Comparison of ENCODE assay signal across 8 cellular contexts in genomic region chr1:185694081-185694480, GRCh38. TPM values are rescaled to one million over a fixed set of nuclear protein-coding genes. Genes with fewer than 3 reads are reported as not detected.
DNase-seq lines count a peak whose midpoint lies in the region; ATAC-seq and TF ChIP-seq lines count a peak whose summit lies in the region.

No MANE protein-coding gene starts in this region.

- H2AFZ ChIP-seq in mesenchymal stem cell (ENCODE audit: low read depth, low read length), result no peak overlapping the region
- no peak overlapping the region for H2AFZ ChIP-seq in PC-3 (ENCODE audit: low read length)

- H3K9ac ChIP-seq in mesenchymal stem cell (ENCODE audit: low read length) (no peak overlapping the region), PC-3 (ENCODE audit: low read length) (no peak overlapping the region)

- no peak overlapping the region for H3K23ac ChIP-seq in mesenchymal stem cell (ENCODE audit: low read length in 2 of 2)

- peaks cover 2 to 17% (median 4%) of the 10 kb centered on the region in 3 donors for H3K36me3 Mint-ChIP-seq in CD8-positive, alpha-beta memory T cell
- peaks cover 10% of the 10 kb centered on the region for H3K36me3 Mint-ChIP-seq in activated T-helper 2 cell treated with anti-CD3 and anti-CD28 coated beads, Interferon-gamma antibody, Interleukin-2, Interleukin-4, amounts not matched to agents 10 μg/mL and 5 μg/mL and 100 μg/mL, durations not matched to agents 14 hours and 24 hours and 36 hours (ENCODE audit: low read depth)

- no peaks in the 10 kb centered on the region for H4K20me1 ChIP-seq in PC-3 (ENCODE audit: low read length)

- H3K14ac ChIP-seq in mesenchymal stem cell (ENCODE audit: low read length in 2 of 2), result no peak overlapping the region

- no peaks in the 10 kb centered on the region for H3K79me1 ChIP-seq in mesenchymal stem cell (replicated peaks; ENCODE audit: low read length, poor library complexity, severe bottlenecking)

- ATAC-seq in GM19351 (IDR thresholded peaks at IDR 0.05; ENCODE audit: unreplicated experiment) (peak; percentile 91), HG03378 (IDR thresholded peaks at IDR 0.05; ENCODE audit: unreplicated experiment) (peak; percentile 87), PC-3 (no peak)

- no peaks in the 10 kb centered on the region for H3K9me2 ChIP-seq in PC-3 (replicated peaks; ENCODE audit: low read length)

- no peaks in the 10 kb centered on the region for H3F3A ChIP-seq in PC-3 (ENCODE audit: low read length, unreplicated experiment)

- H3K4me2 ChIP-seq in mesenchymal stem cell (ENCODE audit: low read length, poor library complexity, severe bottlenecking) (no peak overlapping the region), PC-3 (ENCODE audit: low read length) (no peak overlapping the region)

- H2BK5ac ChIP-seq in mesenchymal stem cell (ENCODE audit: low read depth, low read length, poor library complexity, severe bottlenecking), result no peak overlapping the region

- no TSS peak for BruUV-seq in PC-3 (replicated peaks; lab: Mats Ljungman, UMichigan)

- CTCF ChIA-PET in CD8-positive, alpha-beta memory T cell (lab: Charles Lee), result interaction anchor here (1.2 to 2.6 kb wide), 4 partner anchors 13 to 456 kb away, joined by 3 to 14 read pairs (median 6); partner anchors contain the start of gene IVNS1ABP
- CTCF ChIA-PET in PC-3 (lab: Charles Lee), result interaction anchor here (0.6 kb wide), 1 partner anchor 78 kb away, joined by 4 read pairs; no protein-coding TSS in a partner anchor

- peak overlapping the region; percentile 53 for H3K4me3 ChIP-seq in CD8-positive, alpha-beta memory T cell (ENCODE audit: low read length)
- H3K4me3 ChIP-seq in mesenchymal stem cell (ENCODE audit: insufficient read depth in 1 of 2, low read depth in 1 of 2, low read length in 2 of 2) (no peak overlapping the region), PC-3 (ENCODE audit: low read length) (no peak overlapping the region)

- no peak overlapping the region for H4K91ac ChIP-seq in mesenchymal stem cell (ENCODE audit: low read length)

- H3K36me3 ChIP-seq in CD8-positive, alpha-beta memory T cell (ENCODE audit: insufficient read depth, low read length), result no peaks in the 10 kb centered on the region
- no peaks in the 10 kb centered on the region for H3K36me3 ChIP-seq in mesenchymal stem cell (ENCODE audit: control insufficient read depth in 1 of 2, insufficient read depth in 2 of 2, low read depth in 1 of 2, low read length in 2 of 2)
- no peaks in the 10 kb centered on the region for H3K36me3 ChIP-seq in PC-3 (ENCODE audit: low read depth, low read length)

- peak in 2 of 5 donors; percentile 11 to 30 for DNase-seq in CD8-positive, alpha-beta memory T cell
- no peak for DNase-seq in activated T-helper 2 cell treated with anti-CD3 and anti-CD28 coated beads, Interferon-gamma antibody, Interleukin-2, Interleukin-4, amounts not matched to agents 10 μg/mL and 5 μg/mL and 100 μg/mL, durations not matched to agents 14 hours and 24 hours and 36 hours (ENCODE audit: low spot score)
- DNase-seq in mesenchymal stem cell, result no peak
- no peak for DNase-seq in putamen (ENCODE audit: low spot score)
- DNase-seq in PC-3, result no peak
- no peak for DNase-seq in cortex of kidney (lab: John Stamatoyannopoulos, UW)

- H3K4me1 ChIP-seq in CD8-positive, alpha-beta memory T cell (ENCODE audit: insufficient read depth, low read length), result peaks cover 14% of the 10 kb centered on the region
- no peaks in the 10 kb centered on the region for H3K4me1 ChIP-seq in mesenchymal stem cell (ENCODE audit: control insufficient read depth, insufficient read depth, low read depth, low read length)
- peaks cover 11% of the 10 kb centered on the region for H3K4me1 ChIP-seq in PC-3 (ENCODE audit: insufficient read depth, low read length)

- no peak overlapping the region for H2BK120ac ChIP-seq in mesenchymal stem cell (ENCODE audit: low read depth, low read length)

- 71% methylated on average over 8 of the region's 8 CpGs for WGBS in mesenchymal stem cell

- no peak for TF ChIP-seq CTCF in PC-3 (conservative IDR thresholded peaks at IDR 0.05; ENCODE audit: low read depth, low read length)

- H3K27ac ChIP-seq in CD8-positive, alpha-beta memory T cell (ENCODE audit: low read depth, low read length), result no peak overlapping the region
- H3K27ac ChIP-seq in mesenchymal stem cell (ENCODE audit: low read length, poor library complexity, severe bottlenecking) (no peak overlapping the region), PC-3 (ENCODE audit: low read length) (no peak overlapping the region)

- no peak overlapping the region for H2AK5ac ChIP-seq in mesenchymal stem cell (ENCODE audit: low read length, severe bottlenecking)

- no peaks in the 10 kb centered on the region for H3K79me2 ChIP-seq in PC-3 (ENCODE audit: low read length)

- intact Hi-C loops in activated T-helper 2 cell treated with anti-CD3 and anti-CD28 coated beads, Interferon-gamma antibody, Interleukin-2, Interleukin-4, amounts not matched to agents 10 μg/mL and 5 μg/mL and 100 μg/mL, durations not matched to agents 14 hours and 24 hours and 36 hours (cut with micrococcal nuclease), result no loop called here
- intact Hi-C loops in PC-3 (cut with micrococcal nuclease), result no loop called here

- H3K9me3 Mint-ChIP-seq in CD8-positive, alpha-beta memory T cell, result no peaks in the 10 kb centered on the region
- H3K9me3 Mint-ChIP-seq in activated T-helper 2 cell treated with anti-CD3 and anti-CD28 coated beads, Interferon-gamma antibody, Interleukin-2, Interleukin-4, amounts not matched to agents 10 μg/mL and 5 μg/mL and 100 μg/mL, durations not matched to agents 14 hours and 24 hours and 36 hours, result peaks cover 11% of the 10 kb centered on the region

- no peak overlapping the region for H2BK15ac ChIP-seq in mesenchymal stem cell (ENCODE audit: low read depth, poor library complexity, severe bottlenecking)

- H3K18ac ChIP-seq in mesenchymal stem cell (ENCODE audit: low read depth in 1 of 2, low read length in 2 of 2), result no peak overlapping the region

- no peaks in the 10 kb centered on the region for H3K27me3 ChIP-seq in CD8-positive, alpha-beta memory T cell (ENCODE audit: insufficient read depth, low read length, poor library complexity, severe bottlenecking)
- no peaks in the 10 kb centered on the region for H3K27me3 ChIP-seq in mesenchymal stem cell (ENCODE audit: control insufficient read depth in 1 of 2, insufficient read depth in 1 of 2, low read length in 2 of 2)
- no peaks in the 10 kb centered on the region for H3K27me3 ChIP-seq in PC-3 (ENCODE audit: low read length)

- H3K27me3 Mint-ChIP-seq in CD8-positive, alpha-beta memory T cell, result peaks cover 8 to 38% of the 10 kb centered on the region in 2 donors
- H3K27me3 Mint-ChIP-seq in activated T-helper 2 cell treated with anti-CD3 and anti-CD28 coated beads, Interferon-gamma antibody, Interleukin-2, Interleukin-4, amounts not matched to agents 10 μg/mL and 5 μg/mL and 100 μg/mL, durations not matched to agents 14 hours and 24 hours and 36 hours (ENCODE audit: low read depth), result peaks cover 4% of the 10 kb centered on the region

- H4K8ac ChIP-seq in mesenchymal stem cell (ENCODE audit: low read length), result peak overlapping the region; percentile 49

- no peak overlapping the region for H2BK12ac ChIP-seq in mesenchymal stem cell (ENCODE audit: low read length in 2 of 2)

- H3K9me3 ChIP-seq in CD8-positive, alpha-beta memory T cell (ENCODE audit: low read length), result no peaks in the 10 kb centered on the region
- no peaks in the 10 kb centered on the region for H3K9me3 ChIP-seq in mesenchymal stem cell (ENCODE audit: control insufficient read depth, low read length)
- no peaks in the 10 kb centered on the region for H3K9me3 ChIP-seq in PC-3 (ENCODE audit: low read length)

- peak overlapping the region; percentile 53 to 91 (median 86) for H3K27ac Mint-ChIP-seq in CD8-positive, alpha-beta memory T cell
- H3K27ac Mint-ChIP-seq in activated T-helper 2 cell treated with anti-CD3 and anti-CD28 coated beads, Interferon-gamma antibody, Interleukin-2, Interleukin-4, amounts not matched to agents 10 μg/mL and 5 μg/mL and 100 μg/mL, durations not matched to agents 14 hours and 24 hours and 36 hours, result peak overlapping the region; percentile 66

- POLR2A ChIA-PET in CD8-positive, alpha-beta memory T cell (lab: Charles Lee), result interaction anchor here (0.7 to 1.8 kb wide), 3 partner anchors 16 to 448 kb away, joined by 4 to 8 read pairs (median 4); partner anchors contain the start of gene IVNS1ABP
- POLR2A ChIA-PET in PC-3 (lab: Charles Lee; ENCODE audit: unreplicated experiment), result no interaction called here

- H3K4ac ChIP-seq in mesenchymal stem cell (ENCODE audit: low read depth in 1 of 2, low read length in 2 of 2), result no peak overlapping the region

- peaks cover 12 to 22% (median 17%) of the 10 kb centered on the region in 3 donors for H3K4me1 Mint-ChIP-seq in CD8-positive, alpha-beta memory T cell
- H3K4me1 Mint-ChIP-seq in activated T-helper 2 cell treated with anti-CD3 and anti-CD28 coated beads, Interferon-gamma antibody, Interleukin-2, Interleukin-4, amounts not matched to agents 10 μg/mL and 5 μg/mL and 100 μg/mL, durations not matched to agents 14 hours and 24 hours and 36 hours (ENCODE audit: low read depth), result peaks cover 15% of the 10 kb centered on the region

- H3K4me3 Mint-ChIP-seq in CD8-positive, alpha-beta memory T cell, result peak overlapping the region; percentile 68 to 82 (median 78)
- peak overlapping the region; percentile 22 for H3K4me3 Mint-ChIP-seq in activated T-helper 2 cell treated with anti-CD3 and anti-CD28 coated beads, Interferon-gamma antibody, Interleukin-2, Interleukin-4, amounts not matched to agents 10 μg/mL and 5 μg/mL and 100 μg/mL, durations not matched to agents 14 hours and 24 hours and 36 hours (ENCODE audit: low read depth)

RNA-seq across cellular contexts. Expression of gene HMCN1, which starts 40.1 kb away (rescaled TPM):
- total RNA-seq in CD8-positive, alpha-beta memory T cell, result under 1 TPM; 0.02 to 0.04 TPM
- not detected for polyA plus RNA-seq in CD8-positive, alpha-beta memory T cell
- 0.18 and 0.28 TPM in 2 replicates for total RNA-seq in activated T-helper 2 cell treated with anti-CD3 and anti-CD28 coated beads, Interferon-gamma antibody, Interleukin-2, Interleukin-4, amounts not matched to agents 10 μg/mL and 5 μg/mL and 100 μg/mL, durations not matched to agents 14 hours and 24 hours and 36 hours
- polyA plus RNA-seq in mesenchymal stem cell (2013, experiment 1 of 2), result 5.3 TPM
- polyA plus RNA-seq in mesenchymal stem cell (2013, experiment 2 of 2), result 5.1 TPM
- total RNA-seq in PC-3 (2014; rRNA removed), result 0.66 and 3.3 TPM in 2 replicates
